Comparison of ENCODE assay signal across 8 cellular contexts in genomic region chr3:184261270-184262165, GRCh38. TPM values are rescaled to one million over a fixed set of nuclear protein-coding genes. Genes with fewer than 3 reads are reported as not detected.
A peak's percentile ranks its signal among the peaks of the same experiment; 100 is the strongest.
DNase-seq lines count a peak whose midpoint lies in the region; ATAC-seq and TF ChIP-seq lines count a peak whose summit lies in the region.

Gene CAMK2N2, minus strand, starts transcription at chr3:184261553. Its CDS starts 268 bp downstream, at chr3:184261285.

- peak within 1 kb of the TSS; percentile 83 for H3K4me3 Mint-ChIP-seq in Caco-2 (ENCODE audit: unreplicated experiment)
- H3K4me3 Mint-ChIP-seq in activated CD4-positive, alpha-beta T cell treated with anti-CD3 and anti-CD28 coated beads for 36 hours: peak within 1 kb of the TSS; percentile 73
- H3K4me3 Mint-ChIP-seq in dendritic cell treated with granulocyte-macrophage colony-stimulating factor and Interleukin-4, amounts not matched to agents 40 ng/mL and 50 ng/mL, for 4 days: peak within 1 kb of the TSS; percentile 68

- no peak for TF ChIP-seq CTCF in Caco-2 (IDR thresholded peaks at IDR 0.05; ENCODE audit: insufficient read depth in 1 of 2, low read depth in 1 of 2, low read length in 1 of 2, severe bottlenecking in 1 of 2, unreplicated experiment in 1 of 2)

- H3K4me1 Mint-ChIP-seq in Caco-2 (ENCODE audit: low read depth, unreplicated experiment): peaks cover 8% of the 10 kb centered on the region
- H3K4me1 Mint-ChIP-seq in activated CD4-positive, alpha-beta T cell treated with anti-CD3 and anti-CD28 coated beads for 36 hours: peaks cover 20% of the 10 kb centered on the region
- H3K4me1 Mint-ChIP-seq in dendritic cell treated with granulocyte-macrophage colony-stimulating factor and Interleukin-4, amounts not matched to agents 40 ng/mL and 50 ng/mL, for 4 days (ENCODE audit: low read depth): peaks cover 29% of the 10 kb centered on the region

- no peaks in the 10 kb centered on the region for H3K36me3 ChIP-seq in Caco-2 (ENCODE audit: control insufficient read depth, insufficient read depth, low read length)

- intact Hi-C loops in Caco-2 (cut with micrococcal nuclease; ENCODE audit: unreplicated experiment): loop anchor here (1.0 kb wide), 1 partner anchor 11 kb away; no protein-coding TSS in a partner anchor
- intact Hi-C loops in activated CD4-positive, alpha-beta T cell treated with anti-CD3 and anti-CD28 coated beads for 36 hours (cut with DNase I, micrococcal nuclease): loop anchor here in 1 of 2 experiments (1.0 to 10.0 kb wide), 2 partner anchors 11 to 837 kb away; partner anchors contain the start of gene MCF2L2
- intact Hi-C loops in dendritic cell treated with granulocyte-macrophage colony-stimulating factor and Interleukin-4, amounts not matched to agents 40 ng/mL and 50 ng/mL, for 4 days (cut with micrococcal nuclease): no loop called here

- H3K4me3 ChIP-seq in Caco-2 (ENCODE audit: low read depth, low read length): peak within 1 kb of the TSS; percentile 50

- no TSS peak for BruUV-seq in Caco-2 (replicated peaks; lab: Mats Ljungman, UMichigan)

- H3K4me1 ChIP-seq in Caco-2: peaks cover 9% of the 10 kb centered on the region; the same call in 1 of the 2 replicates

- peaks cover 23% of the 10 kb centered on the region for H3K36me3 Mint-ChIP-seq in Caco-2 (ENCODE audit: insufficient read depth, unreplicated experiment)
- H3K36me3 Mint-ChIP-seq in activated CD4-positive, alpha-beta T cell treated with anti-CD3 and anti-CD28 coated beads for 36 hours (ENCODE audit: low read depth): peaks cover 12% of the 10 kb centered on the region
- peaks cover 16% of the 10 kb centered on the region for H3K36me3 Mint-ChIP-seq in dendritic cell treated with granulocyte-macrophage colony-stimulating factor and Interleukin-4, amounts not matched to agents 40 ng/mL and 50 ng/mL, for 4 days (ENCODE audit: low read depth)

- peaks cover 4% of the 10 kb centered on the region for H3K27me3 ChIP-seq in Caco-2 (replicated peaks; ENCODE audit: control insufficient read depth, insufficient read depth, low read length)

- peak; percentile 53 for ATAC-seq in HG02885 (IDR thresholded peaks at IDR 0.05; ENCODE audit: poor library complexity, unreplicated experiment)
- peak; percentile 59 for ATAC-seq in activated CD4-positive, alpha-beta T cell treated with anti-CD3 and anti-CD28 coated beads for 36 hours

- POLR2A ChIA-PET in Caco-2 (lab: Charles Lee): no interaction called here
- POLR2A ChIA-PET in activated CD4-positive, alpha-beta T cell treated with anti-CD3 and anti-CD28 coated beads for 36 hours (lab: Charles Lee): no interaction called here

- DNase-seq in Caco-2 (peak; percentile 82 to 86), NCI-H345 (lab: John Stamatoyannopoulos, UW) (peak; percentile 98), left kidney (ENCODE audit: low read depth, low spot score) (peak; percentile 74), KG1 (lab: John Stamatoyannopoulos, UW) (no peak)
- DNase-seq in activated CD4-positive, alpha-beta T cell treated with anti-CD3 and anti-CD28 coated beads for 36 hours: peak; percentile 73
- peak; percentile 40 to 49 for DNase-seq in stimulated activated CD4-positive, alpha-beta T cell treated with anti-CD3 and anti-CD28 coated beads, Interleukin-2, amount 100 ng/mL, for 48 hours

- H3K27me3 Mint-ChIP-seq in Caco-2 (ENCODE audit: insufficient read depth, unreplicated experiment): peaks cover 18% of the 10 kb centered on the region
- H3K27me3 Mint-ChIP-seq in activated CD4-positive, alpha-beta T cell treated with anti-CD3 and anti-CD28 coated beads for 36 hours: peaks cover 31% of the 10 kb centered on the region
- H3K27me3 Mint-ChIP-seq in dendritic cell treated with granulocyte-macrophage colony-stimulating factor and Interleukin-4, amounts not matched to agents 40 ng/mL and 50 ng/mL, for 4 days: peaks cover 74% of the 10 kb centered on the region

- H3K27ac Mint-ChIP-seq in Caco-2 (ENCODE audit: unreplicated experiment): no peak within 1 kb of the TSS
- no peak within 1 kb of the TSS for H3K27ac Mint-ChIP-seq in activated CD4-positive, alpha-beta T cell treated with anti-CD3 and anti-CD28 coated beads for 36 hours
- no peak within 1 kb of the TSS for H3K27ac Mint-ChIP-seq in dendritic cell treated with granulocyte-macrophage colony-stimulating factor and Interleukin-4, amounts not matched to agents 40 ng/mL and 50 ng/mL, for 4 days

- H3K9me3 Mint-ChIP-seq in Caco-2 (ENCODE audit: unreplicated experiment): no peaks in the 10 kb centered on the region
- H3K9me3 Mint-ChIP-seq in activated CD4-positive, alpha-beta T cell treated with anti-CD3 and anti-CD28 coated beads for 36 hours (ENCODE audit: low read depth): no peaks in the 10 kb centered on the region
- H3K9me3 Mint-ChIP-seq in dendritic cell treated with granulocyte-macrophage colony-stimulating factor and Interleukin-4, amounts not matched to agents 40 ng/mL and 50 ng/mL, for 4 days: no peaks in the 10 kb centered on the region

- CTCF ChIA-PET in Caco-2 (lab: Charles Lee): interaction anchor here (0.6 kb wide), 1 partner anchor 205 kb away, joined by 4 read pairs; no protein-coding TSS in a partner anchor
- CTCF ChIA-PET in activated CD4-positive, alpha-beta T cell treated with anti-CD3 and anti-CD28 coated beads for 36 hours (lab: Charles Lee): interaction anchor here (0.6 to 2.0 kb wide), 6 partner anchors 12 to 556 kb away, joined by 3 to 7 read pairs (median 3); partner anchors contain the start of gene EEF1AKMT4

- no peaks in the 10 kb centered on the region for H3K9me3 ChIP-seq in Caco-2

RNA-seq across cellular contexts. Expression of gene CAMK2N2, which starts in this region (rescaled TPM):
- total RNA-seq in Caco-2 (2022): 0.46 and 0.66 TPM in 2 replicates
- under 1 TPM; 0.18 to 0.25 TPM for total RNA-seq in activated CD4-positive, alpha-beta T cell treated with anti-CD3 and anti-CD28 coated beads for 36 hours

Comparison
In these comparisons a context has a peak if more than half of its experiments do, and no peak if none do; other contexts are left out.
1. Peak in DNase-seq and H3K4me3 ChIP-seq in Caco-2; RNA of the gene not detected or under 1 TPM.
2. Peak in DNase-seq and ATAC-seq in activated CD4-positive, alpha-beta T cell treated with anti-CD3 and anti-CD28 coated beads for 36 hours; RNA of the gene not detected or under 1 TPM.